Comparison of ENCODE assay signal across 25 cellular contexts in the genomic region with DNA sequence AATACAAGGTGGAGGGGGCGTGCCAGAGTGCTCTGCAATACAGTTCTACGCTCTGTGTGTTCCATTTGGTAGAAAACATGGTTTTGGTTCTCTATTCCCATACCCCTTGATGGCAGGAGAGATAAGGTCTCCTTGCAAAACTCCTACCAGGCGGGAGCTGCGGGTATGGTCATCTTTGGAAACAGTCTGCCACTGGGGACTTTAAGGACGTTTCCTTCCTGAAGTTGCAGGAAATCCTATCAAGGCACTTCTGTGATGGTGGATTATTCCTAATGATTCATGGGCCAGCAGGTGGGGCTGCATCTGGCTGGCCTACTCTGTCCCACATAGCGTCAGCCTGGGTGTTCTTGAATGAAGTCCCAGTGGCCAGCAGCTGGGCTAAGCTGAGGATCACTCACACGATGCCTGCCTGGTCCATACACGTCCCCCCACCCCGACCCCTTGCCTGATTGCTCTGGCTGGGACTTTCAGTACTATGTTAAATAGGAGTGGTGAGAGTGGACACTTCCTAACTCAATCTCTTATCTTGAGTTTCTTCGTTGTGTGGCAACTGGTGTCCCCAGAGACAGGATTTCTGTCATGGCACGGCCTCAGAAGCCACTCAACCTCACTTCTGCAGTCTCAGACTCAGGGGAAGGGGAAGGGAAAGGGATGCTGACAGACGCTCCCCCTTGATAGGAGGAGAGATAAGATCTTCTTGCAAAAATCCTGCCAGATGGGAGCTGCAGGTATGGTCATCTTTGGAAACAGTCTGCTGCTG.
DNase-seq lines count a peak whose midpoint lies in the region; ATAC-seq and TF ChIP-seq lines count a peak whose summit lies in the region.
"Had no signal": no experiment of that assay in that cellular context is flagged by ENCODE, and none has a peak within 500 bp of the region (broad histone marks: within the 10 kb centered on the region; RNA-seq: fewer than 3 reads in every experiment).

No MANE protein-coding gene starts in this region.

- H3K14ac ChIP-seq in neuronal stem cell (ENCODE audit: low read length) = no peak overlapping the region

- H3K4me2 ChIP-seq in neuronal stem cell (ENCODE audit: insufficient read depth, low read length, poor library complexity, severe bottlenecking) = no peak overlapping the region

- H3K79me1 ChIP-seq in neuronal stem cell (ENCODE audit: low read depth, low read length) = no peaks in the 10 kb centered on the region

- H3K23ac ChIP-seq in neuronal stem cell (ENCODE audit: low read depth, low read length, poor library complexity) = no peak overlapping the region

- no peak overlapping the region for H2AK5ac ChIP-seq in neuronal stem cell (ENCODE audit: low read depth, low read length)

- TF ChIP-seq CTCF in WERI-Rb-1 (IDR thresholded peaks at IDR 0.05; ENCODE audit: low read depth, low read length) = peak; percentile 48

- no peak overlapping the region for H2BK5ac ChIP-seq in neuronal stem cell (ENCODE audit: low read length)

- H2AFZ ChIP-seq in neuronal stem cell (ENCODE audit: low read length) = no peak overlapping the region

- no peaks in the 10 kb centered on the region for H3K9me3 ChIP-seq in KOPT-K1 (ENCODE audit: insufficient read depth, low read length, poor library complexity, severe bottlenecking)
- no peaks in the 10 kb centered on the region for H3K9me3 ChIP-seq in WERI-Rb-1 (ENCODE audit: severe bottlenecking)
- peaks cover 0 to 2% of the 10 kb centered on the region in 2 donors for H3K9me3 ChIP-seq in neuronal stem cell (replicated peaks in 1 of 2; ENCODE audit: control insufficient read depth in 2 of 2, insufficient read depth in 1 of 2, low read depth in 1 of 2, low read length in 2 of 2)
- H3K9me3 ChIP-seq: BE2C, body of pancreas, gastroesophageal sphincter, upper lobe of left lung had no signal

- H3K27ac ChIP-seq in KOPT-K1 (ENCODE audit: low read depth, low read length, poor library complexity, severe bottlenecking) = peak overlapping the region; percentile 79
- no peak overlapping the region for H3K27ac ChIP-seq in WERI-Rb-1
- H3K27ac ChIP-seq in neuronal stem cell (replicated peaks; ENCODE audit: low read length) = no peak overlapping the region
- H3K27ac ChIP-seq: body of pancreas, gastroesophageal sphincter, SK-N-MC, upper lobe of left lung had no signal

- H3K4me1 ChIP-seq in neuronal stem cell (ENCODE audit: control insufficient read depth in 2 of 2, insufficient read depth in 1 of 2, low read depth in 1 of 2, low read length in 2 of 2) = no peaks in the 10 kb centered on the region
- H3K4me1 ChIP-seq: BE2C, body of pancreas, gastroesophageal sphincter, upper lobe of left lung had no signal

- no peak overlapping the region for H3K9ac ChIP-seq in neuronal stem cell (ENCODE audit: low read depth, low read length, poor library complexity)

- H3K36me3 ChIP-seq in KOPT-K1 (ENCODE audit: insufficient read depth, low read length) (no peaks in the 10 kb centered on the region), WERI-Rb-1 (no peaks in the 10 kb centered on the region), neuronal stem cell (replicated peaks in 1 of 2; ENCODE audit: control insufficient read depth in 2 of 2, insufficient read depth in 2 of 2, low read length in 2 of 2) (no peaks in the 10 kb centered on the region)
- H3K36me3 ChIP-seq: BE2C, gastroesophageal sphincter, upper lobe of left lung had no signal

- no peak overlapping the region for H2BK120ac ChIP-seq in neuronal stem cell (ENCODE audit: low read depth, low read length)

- H3K18ac ChIP-seq in neuronal stem cell (ENCODE audit: low read length) = no peak overlapping the region

- WGBS in neuronal stem cell (ENCODE audit: extremely low coverage in 2 of 2, insufficient read length in 2 of 2, insufficient replicate concordance in 1 of 2), 2 donors = no CpG with 5 or more reads among the region's 12 CpGs

- H2BK12ac ChIP-seq in neuronal stem cell (ENCODE audit: low read length) = no peak overlapping the region

- peak overlapping the region; percentile 56 for H4K8ac ChIP-seq in neuronal stem cell (ENCODE audit: low read depth, low read length)

- ATAC-seq in HG03135 (IDR thresholded peaks at IDR 0.05; ENCODE audit: unreplicated experiment) (no peak), GM21381 (IDR thresholded peaks at IDR 0.05; ENCODE audit: unreplicated experiment) (no peak)
- ATAC-seq: body of pancreas; gastroesophageal sphincter; natural killer cell treated with Interleukin-12 subunit alpha and Interleukin-12 subunit beta and Interleukin-15 and Interleukin-18, amount 100 ng/mL, for 72 hours; sciatic nerve had no signal

- H4K91ac ChIP-seq in neuronal stem cell (ENCODE audit: low read depth, low read length, poor library complexity) = no peak overlapping the region

- DNase-seq in DMS53 (lab: John Stamatoyannopoulos, UW) (peak; percentile 31), DMS53 treated with DMSO at 0.1 percent for 48 hours (lab: John Stamatoyannopoulos, UW; ENCODE audit: unreplicated experiment) (no peak), WERI-Rb-1 (peak; percentile 58), neuronal stem cell (ENCODE audit: low spot score) (no peak), NCI-H2171 treated with DMSO at 0.1 percent for 48 hours (lab: John Stamatoyannopoulos, UW) (no peak)
- DNase-seq: activated B cell treated with CpG ODN at 0.5 μM for 24 hours; activated CD4-positive, alpha-beta T cell treated with anti-CD3 and anti-CD28 coated beads, Interleukin-2, amount 50 U/mL, for 4 hours; activated effector memory CD4-positive, alpha-beta T cell treated with Interleukin-2 at 50 U/mL for 16 hours; BE2C; body of pancreas; Calu3; NCI-H1105 treated with DMSO at 0.1 percent for 48 hours; NCI-H2107; NCI-H510A; posterior cingulate gyrus; stimulated activated CD4-positive, alpha-beta T cell treated with anti-CD3 and anti-CD28 coated beads, Interleukin-15, amount 100 ng/mL, for 24 hours; stimulated activated CD8-positive, alpha-beta memory T cell treated with anti-CD3 and anti-CD28 coated beads, Interleukin-4, amount 100 ng/mL, for 48 hours; upper lobe of left lung had no signal

- H3K4me3 ChIP-seq in WERI-Rb-1 (ENCODE audit: low read depth, low read length) = no peak overlapping the region
- H3K4me3 ChIP-seq in neuronal stem cell (ENCODE audit: low read length in 2 of 2) = no peak overlapping the region
- H3K4me3 ChIP-seq: body of pancreas, gastroesophageal sphincter, SK-N-MC, upper lobe of left lung had no signal

- H3K27me3 ChIP-seq in WERI-Rb-1 (ENCODE audit: insufficient read depth, low read depth, severe bottlenecking) (no peaks in the 10 kb centered on the region), neuronal stem cell (ENCODE audit: control insufficient read depth in 3 of 3, insufficient read depth in 3 of 3, low read depth in 1 of 3, low read length in 3 of 3) (peaks cover 0 to 35% (median 0%) of the 10 kb centered on the region in 3 experiments)
- H3K27me3 ChIP-seq: body of pancreas, upper lobe of left lung had no signal

- no peak overlapping the region for H2BK15ac ChIP-seq in neuronal stem cell (ENCODE audit: low read length)

- no peak overlapping the region for H3K4ac ChIP-seq in neuronal stem cell (ENCODE audit: low read length)

Comparison
In these comparisons a context has a peak if more than half of its experiments do, and no peak if none do; other contexts are left out.
1. DNase-seq: peak in DMS53 (single experiment) and WERI-Rb-1 (single experiment); none in DMS53 treated with DMSO at 0.1 percent for 48 hours (single experiment), neuronal stem cell (single experiment) and NCI-H2171 treated with DMSO at 0.1 percent for 48 hours (single experiment).